Comparison of ENCODE assay signal across 8 cellular contexts in the genomic region with DNA sequence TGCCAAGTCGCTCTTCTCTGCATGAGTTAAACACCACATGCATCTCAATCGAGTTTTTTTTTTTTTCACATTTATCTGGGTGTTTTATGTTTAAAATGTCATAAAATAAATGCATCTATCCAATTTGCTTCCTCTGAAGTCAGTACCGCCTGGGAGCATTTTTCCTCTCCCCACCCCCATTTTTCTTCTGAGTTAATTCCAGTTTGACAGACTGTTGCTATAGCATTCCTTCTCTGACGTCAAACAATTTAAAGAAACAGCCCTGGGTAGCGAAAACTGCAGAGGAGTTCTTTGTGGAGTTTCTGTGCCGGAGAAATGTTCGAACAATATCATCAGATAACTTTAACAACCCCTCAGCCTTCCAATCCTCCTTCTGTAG. TPM values are rescaled to one million over a fixed set of nuclear protein-coding genes. Genes with fewer than 3 reads are reported as not detected.
DNase-seq lines count a peak whose midpoint lies in the region; ATAC-seq and TF ChIP-seq lines count a peak whose summit lies in the region.

No MANE protein-coding gene starts in this region.

- H3K27ac ChIP-seq in OCI-LY1 (ENCODE audit: low read depth, low read length, poor library complexity, severe bottlenecking) (no peak overlapping the region), endodermal cell (ENCODE audit: low read depth, low read length) (no peak overlapping the region), ovary (no peak overlapping the region), body of pancreas (peak overlapping the region in 1 of 4 donors; percentile 77)

- H3K36me3 Mint-ChIP-seq in endodermal cell (ENCODE audit: low read depth), result no peaks in the 10 kb centered on the region

- no peak overlapping the region for H2AFZ ChIP-seq in OCI-LY1 (ENCODE audit: low read length)

- H3K27me3 ChIP-seq in OCI-LY1 (ENCODE audit: insufficient read depth, low read length), result peaks cover 5% of the 10 kb centered on the region; the same call in 1 of the 2 replicates
- H3K27me3 ChIP-seq in endodermal cell (ENCODE audit: control insufficient read depth, insufficient read depth, low read length, poor library complexity, severe bottlenecking), result peaks cover 40% of the 10 kb centered on the region
- no peaks in the 10 kb centered on the region for H3K27me3 ChIP-seq in ovary
- no peaks in the 10 kb centered on the region for H3K27me3 ChIP-seq in body of pancreas

- H3K4me1 ChIP-seq in OCI-LY1 (ENCODE audit: insufficient read depth, low read length, severe bottlenecking) (peaks cover 16% of the 10 kb centered on the region), endodermal cell (ENCODE audit: control insufficient read depth, insufficient read depth, low read length) (no peaks in the 10 kb centered on the region), ovary (ENCODE audit: insufficient read depth) (peaks cover 3% of the 10 kb centered on the region), body of pancreas (peaks cover 15% of the 10 kb centered on the region)

- ATAC-seq in HG03469 (IDR thresholded peaks at IDR 0.05; ENCODE audit: unreplicated experiment) (no peak), body of pancreas (no peak), GM18505 (IDR thresholded peaks at IDR 0.05; ENCODE audit: unreplicated experiment) (no peak)

- H3K9me3 ChIP-seq in OCI-LY1 (ENCODE audit: low read length) (no peaks in the 10 kb centered on the region), endodermal cell (ENCODE audit: control insufficient read depth, low read length) (no peaks in the 10 kb centered on the region), ovary (no peaks in the 10 kb centered on the region), body of pancreas (no peaks in the 10 kb centered on the region)

- H3K9me3 Mint-ChIP-seq in endodermal cell, result no peaks in the 10 kb centered on the region

- H3K27me3 Mint-ChIP-seq in endodermal cell (ENCODE audit: insufficient read depth), result peaks cover 48% of the 10 kb centered on the region

- no peak for TF ChIP-seq EP300 in ovary (IDR thresholded peaks at IDR 0.05)

- H3K4me3 ChIP-seq in OCI-LY1 (ENCODE audit: low read depth, low read length, poor library complexity, severe bottlenecking), result no peak overlapping the region
- peak overlapping the region; percentile 86 for H3K4me3 ChIP-seq in endodermal cell (ENCODE audit: low read length)
- H3K4me3 ChIP-seq in ovary, result peak overlapping the region; percentile 58
- no peak overlapping the region for H3K4me3 ChIP-seq in body of pancreas

- peaks cover 21% of the 10 kb centered on the region for H3K4me1 Mint-ChIP-seq in endodermal cell

- no peaks in the 10 kb centered on the region for H3K79me2 ChIP-seq in OCI-LY1 (ENCODE audit: insufficient read depth, low read length)

- intact Hi-C loops in ovary (cut with DNase I) (loop anchor here in 1 of 4 donors (10.0 kb wide), 1 partner anchor 303 kb away; no protein-coding TSS in a partner anchor), body of pancreas (cut with DNase I) (no loop called here)

- no peak for TF ChIP-seq CTCF in OCI-LY1 (IDR thresholded peaks at IDR 0.05; ENCODE audit: low read length)
- TF ChIP-seq CTCF in endodermal cell (conservative IDR thresholded peaks at IDR 0.05), result no peak
- no peak for TF ChIP-seq CTCF in ovary (IDR thresholded peaks at IDR 0.05)
- no peak for TF ChIP-seq CTCF in body of pancreas (IDR thresholded peaks at IDR 0.05)

- DNase-seq in DMS114 treated with DMSO at 0.1 percent for 48 hours (lab: John Stamatoyannopoulos, UW; ENCODE audit: unreplicated experiment), result peak; percentile 68
- no peak for DNase-seq in endodermal cell
- no peak for DNase-seq in ovary
- no peak for DNase-seq in body of pancreas
- no peak for DNase-seq in midbrain (lab: John Stamatoyannopoulos, UW)

- H3K4me2 ChIP-seq in OCI-LY1 (ENCODE audit: low read length), result peak overlapping the region; percentile 59; the same call in 1 of the 2 replicates

- no peak overlapping the region for H3K27ac Mint-ChIP-seq in endodermal cell

- WGBS in endodermal cell (ENCODE audit: insufficient coverage in 1 of 2, insufficient read length in 1 of 2), 2 experiments, result 59 to 66% methylated on average over 3 to 6 of the region's 7 CpGs
- 34 to 46% (median 42%) methylated on average over 7 of the region's 7 CpGs for WGBS in ovary, 3 donors
- WGBS in body of pancreas, 2 donors, result 55% methylated on average over 7 of the region's 7 CpGs

- no peaks in the 10 kb centered on the region for H4K20me1 ChIP-seq in OCI-LY1 (ENCODE audit: insufficient read depth, low read length)

- H3F3A ChIP-seq in OCI-LY1 (ENCODE audit: insufficient read depth, low read length), result no peaks in the 10 kb centered on the region

- no peak for TF ChIP-seq POLR2A in ovary (IDR thresholded peaks at IDR 0.05)
- no peak for TF ChIP-seq POLR2A in body of pancreas (IDR thresholded peaks at IDR 0.05)
- TF ChIP-seq POLR2A in GM18505 (IDR thresholded peaks at IDR 0.05; ENCODE audit: borderline replicate concordance, extremely low read depth, insufficient read depth, insufficient read length), result no peak

- H3K9ac ChIP-seq in OCI-LY1 (ENCODE audit: low read length) (no peak overlapping the region), endodermal cell (ENCODE audit: extremely low read depth, low read length, poor library complexity, severe bottlenecking) (no peak overlapping the region)

- peak overlapping the region; percentile 67 for H3K4me3 Mint-ChIP-seq in endodermal cell

- H3K9me2 ChIP-seq in OCI-LY1 (ENCODE audit: low read depth, low read length), result no peaks in the 10 kb centered on the region

- H3K36me3 ChIP-seq in OCI-LY1 (ENCODE audit: insufficient read depth, low read length) (no peaks in the 10 kb centered on the region), endodermal cell (ENCODE audit: control insufficient read depth, insufficient read depth, low read length) (no peaks in the 10 kb centered on the region), ovary (no peaks in the 10 kb centered on the region), body of pancreas (replicated peaks in 1 of 2; ENCODE audit: insufficient read depth in 1 of 2, low read depth in 2 of 2) (no peaks in the 10 kb centered on the region)

RNA-seq across cellular contexts. Expression of gene GNB4, which starts 0.9 kb away (rescaled TPM):
- 10 to 100 TPM; 11.9 to 13.8 TPM for total RNA-seq in endodermal cell
- polyA plus RNA-seq in endodermal cell (2013, experiment 1 of 2), result 31.3 TPM
- polyA plus RNA-seq in endodermal cell (2013, experiment 2 of 2), result 32.3 TPM
- total RNA-seq in ovary, result 10 to 100 TPM in 4 of 7 donors, 1 to 10 TPM in 3; 6.2 to 19.1 (median 11.6) TPM
- 10 to 100 TPM in 1 of 2 donors, 1 to 10 TPM in 1; 4.5 to 17.3 TPM for polyA plus RNA-seq in ovary
- total RNA-seq in body of pancreas, result 10 to 100 TPM in 1 of 2 donors, 1 to 10 TPM in 1; 7.3 to 20.4 TPM

Comparison
In these comparisons a context has a peak if more than half of its experiments do, and no peak if none do; other contexts are left out.
1. H3K4me3 ChIP-seq: peak in endodermal cell (single experiment) and ovary (single experiment); none in OCI-LY1 (single experiment) and body of pancreas (0 of 2).